In the genomic region with DNA sequence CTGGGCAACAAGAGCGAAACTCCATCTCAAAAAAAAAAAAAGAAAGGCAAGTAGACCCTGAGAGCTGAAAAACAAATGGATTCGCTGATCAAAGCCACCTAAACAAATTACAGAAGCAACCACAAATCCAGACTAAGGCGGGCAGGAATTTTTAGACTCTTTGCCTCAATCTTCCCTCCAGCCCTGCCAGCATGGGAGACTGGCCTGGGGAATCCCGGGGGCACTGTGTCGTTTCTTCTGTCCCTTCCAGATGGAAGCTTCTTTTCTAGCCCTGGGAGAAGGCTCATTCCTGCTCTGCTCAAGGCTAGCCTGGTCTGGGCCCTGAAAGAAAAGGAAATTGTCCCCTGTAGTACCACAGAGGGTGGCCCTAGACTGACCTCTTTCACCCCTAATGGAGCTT, we compare ENCODE assay signal across 21 cellular contexts. TPM values are rescaled to one million over a fixed set of nuclear protein-coding genes. Genes with fewer than 3 reads are reported as not detected.
A peak's percentile ranks its signal among the peaks of the same experiment; 100 is the strongest.
DNase-seq lines count a peak whose midpoint lies in the region; ATAC-seq and TF ChIP-seq lines count a peak whose summit lies in the region.
"Had no signal": no experiment of that assay in that cellular context is flagged by ENCODE, and none has a peak within 500 bp of the region (broad histone marks: within the 10 kb centered on the region; RNA-seq: fewer than 3 reads in every experiment).

No MANE protein-coding gene starts in this region.

- H3K27ac ChIP-seq in adrenal gland (peak overlapping the region in 3 of 5 donors; percentile 36 to 79 (median 71)), esophagus squamous epithelium (peak overlapping the region in 3 of 4 donors; percentile 70 to 81 (median 73)), prostate gland (peak overlapping the region; percentile 42 to 74), transverse colon (peak overlapping the region; percentile 8 to 37 (median 28))
- H3K27ac ChIP-seq: KMS-11 had no signal

- H3K4me1 ChIP-seq in adrenal gland (replicated peaks in 1 of 2) (no peaks in the 10 kb centered on the region), esophagus squamous epithelium (peaks cover 17 to 42% (median 27%) of the 10 kb centered on the region in 3 donors), prostate gland (replicated peaks) (no peaks in the 10 kb centered on the region), transverse colon (peaks cover 0 to 5% (median 0%) of the 10 kb centered on the region in 4 donors)

- in situ Hi-C loops in transverse colon (cut with MboI; ENCODE audit: low pct_ligation_motif_present in 1 of 4, low pct_unique_long_range_greater_than_20kb in 1 of 4, low sequenced_read_pairs in 3 of 4): no loop called here

- no peaks in the 10 kb centered on the region for H3K27me3 ChIP-seq in adrenal gland
- no peaks in the 10 kb centered on the region for H3K27me3 ChIP-seq in esophagus squamous epithelium
- H3K27me3 ChIP-seq in prostate gland (replicated peaks; ENCODE audit: insufficient read depth): no peaks in the 10 kb centered on the region
- H3K27me3 ChIP-seq in transverse colon: no peaks in the 10 kb centered on the region

- no peak for TF ChIP-seq POLR2A in adrenal gland (IDR thresholded peaks at IDR 0.05)
- TF ChIP-seq POLR2A in esophagus squamous epithelium (IDR thresholded peaks at IDR 0.05): no peak
- no peak for TF ChIP-seq POLR2A in prostate gland (IDR thresholded peaks at IDR 0.05)
- no peak for TF ChIP-seq POLR2A in transverse colon (IDR thresholded peaks at IDR 0.05)

- H3K9me3 ChIP-seq in adrenal gland (replicated peaks in 1 of 3) (no peaks in the 10 kb centered on the region), esophagus squamous epithelium (no peaks in the 10 kb centered on the region), prostate gland (no peaks in the 10 kb centered on the region), transverse colon (no peaks in the 10 kb centered on the region)

- H3K4me3 ChIP-seq in adrenal gland (no peak overlapping the region), esophagus squamous epithelium (no peak overlapping the region), prostate gland (no peak overlapping the region), transverse colon (no peak overlapping the region)

- TF ChIP-seq CTCF in adrenal gland (IDR thresholded peaks at IDR 0.05) (no peak), esophagus squamous epithelium (IDR thresholded peaks at IDR 0.05) (no peak), prostate gland (IDR thresholded peaks at IDR 0.05) (no peak), transverse colon (IDR thresholded peaks at IDR 0.05) (no peak)

- WGBS in adrenal gland, 4 donors: 76 to 92% (median 92%) methylated on average over 4 to 5 of the region's 5 CpGs
- 78 to 86% methylated on average over 3 to 5 of the region's 5 CpGs for WGBS in esophagus squamous epithelium, 2 donors
- WGBS in prostate gland: 83% methylated on average over 5 of the region's 5 CpGs
- WGBS in transverse colon (ENCODE audit: low coverage in 1 of 2), 2 donors: 89 to 95% methylated on average over 5 of the region's 5 CpGs

- ATAC-seq in GM18858 (IDR thresholded peaks at IDR 0.05; ENCODE audit: unreplicated experiment): no peak
- ATAC-seq: activated CD8-positive, alpha-beta memory T cell treated with anti-CD3 and anti-CD28 coated beads, Interleukin-2, amount 10 ng/mL, durations not matched to agents 7 days and 5 days; activated naive CD4-positive, alpha-beta T cell treated with anti-CD3 and anti-CD28 coated beads, Interleukin-2, amount 50 U/mL, for 72 hours; natural killer cell had no signal

- intact Hi-C loops in adrenal gland (cut with DNase I) (no loop called here), esophagus squamous epithelium (cut with DNase I) (no loop called here), prostate gland (cut with DNase I) (no loop called here), transverse colon (cut with DNase I; ENCODE audit: low total_unique reads) (no loop called here)

- DNase-seq in adrenal gland (no peak), esophagus squamous epithelium (lab: John Stamatoyannopoulos, UW) (no peak), prostate gland (ENCODE audit: low spot score) (no peak), transverse colon (no peak), HPDE6-E6E7 (ENCODE audit: extremely low spot score) (no peak), DMS53 treated with DMSO at 0.1 percent for 48 hours (lab: John Stamatoyannopoulos, UW; ENCODE audit: unreplicated experiment) (no peak)
- DNase-seq: activated CD4-positive, alpha-beta T cell treated with anti-CD3 and anti-CD28 coated beads for 48 hours; activated CD8-positive, alpha-beta memory T cell treated with anti-CD3 and anti-CD28 coated beads, Interleukin-2, amount 10 ng/mL, durations not matched to agents 7 days and 5 days; DND-41; GOT3; head of caudate nucleus; natural killer cell; NCI-H1694 treated with DMSO at 0.1 percent for 48 hours; NCI-H748 treated with DMSO at 0.1 percent for 48 hours; SIG-M5; stimulated activated CD8-positive, alpha-beta memory T cell treated with anti-CD3 and anti-CD28 coated beads, Interleukin-4, amount 100 ng/mL, for 48 hours; T-helper 1 cell had no signal

- no peaks in the 10 kb centered on the region for H3K36me3 ChIP-seq in adrenal gland (replicated peaks in 1 of 2)
- H3K36me3 ChIP-seq in esophagus squamous epithelium: no peaks in the 10 kb centered on the region
- H3K36me3 ChIP-seq in prostate gland: no peaks in the 10 kb centered on the region
- H3K36me3 ChIP-seq in transverse colon: no peaks in the 10 kb centered on the region

- no peak for TF ChIP-seq EP300 in transverse colon (IDR thresholded peaks at IDR 0.05; ENCODE audit: low read depth)

RNA-seq across cellular contexts. Expression of a gene that starts 15.6 kb away (rescaled TPM):
- total RNA-seq in adrenal gland (100 to 1,000 TPM in 1 of 8 donors, 10 to 100 TPM in 6, 1 to 10 TPM in 1; 7.0 to 118 (median 34.7) TPM), esophagus squamous epithelium (1 to 10 TPM; 1.1 to 4.8 (median 3.1) TPM), prostate gland (10 to 100 TPM in 1 of 2 donors, 1 to 10 TPM in 1; 3.7 to 24.4 TPM), transverse colon (10 to 100 TPM in 1 of 4 donors, 1 to 10 TPM in 3; 1.3 to 26.2 (median 5.5) TPM)
- 10 to 100 TPM in 2 of 3 donors, 1 to 10 TPM in 1; 9.1 to 23.1 (median 23.0) TPM for polyA plus RNA-seq in adrenal gland

RNA-seq across cellular contexts. Expression of a gene that starts 26.0 kb away (rescaled TPM):
- total RNA-seq in adrenal gland (10 to 100 TPM; 21.3 to 57.3 (median 33.5) TPM), esophagus squamous epithelium (10 to 100 TPM; 12.1 to 19.6 (median 13.6) TPM), prostate gland (10 to 100 TPM; 32.0 to 36.1 TPM), transverse colon (10 to 100 TPM; 23.8 to 50.0 (median 35.1) TPM)
- polyA plus RNA-seq in adrenal gland: 10 to 100 TPM in 2 of 3 donors, 1 to 10 TPM in 1; 8.3 to 24.1 (median 16.3) TPM

RNA-seq across cellular contexts. Expression of a gene that starts 43.0 kb away (rescaled TPM):
- total RNA-seq in adrenal gland (10 to 100 TPM; 26.9 to 66.1 (median 43.6) TPM), esophagus squamous epithelium (100 to 1,000 TPM in 1 of 4 donors, 10 to 100 TPM in 3; 42.7 to 144 (median 64.3) TPM), prostate gland (10 to 100 TPM; 47.2 to 90.0 TPM), transverse colon (10 to 100 TPM; 18.3 to 87.3 (median 54.0) TPM)
- 10 to 100 TPM; 20.4 to 35.4 (median 30.0) TPM for polyA plus RNA-seq in adrenal gland

RNA-seq across cellular contexts. Expression of a gene that starts 54.1 kb away (rescaled TPM):
- total RNA-seq in adrenal gland (10 to 100 TPM in 2 of 8 donors, 1 to 10 TPM in 2, under 1 TPM in 1, not detected in 3; 0.97 to 14.3 (median 2.0) TPM), esophagus squamous epithelium (not detected), prostate gland (under 1 TPM; 0.14 to 0.68 TPM), transverse colon (under 1 TPM in 1 of 4 donors, not detected in 3; 0.95 TPM)
- 10 to 100 TPM in 1 of 3 donors, 1 to 10 TPM in 2; 1.9 to 12.8 (median 4.6) TPM for polyA plus RNA-seq in adrenal gland
- total RNA-seq: activated naive CD4-positive, alpha-beta T cell treated with anti-CD3 and anti-CD28 coated beads, Interleukin-2, amount 50 U/mL, for 72 hours; natural killer cell; subcutaneous adipose tissue had no signal
